1 cellular context compared by ENCODE assay signal in genomic region chr10:13102002-13102794, GRCh38.
TF ChIP-seq lines count a peak whose summit lies in the region.

No MANE protein-coding gene starts in this region.

TF ChIP-seq in HepG2, 621 proteins besides CTCF, POLR2A, EP300 and RAD21 (continued from another document and continues in another):
- TF ChIP-seq CERS6 (CRISPR knock-in tag; IDR thresholded peaks at IDR 0.05) (no peak), ZFP82 (CRISPR knock-in tag; IDR thresholded peaks at IDR 0.05; ENCODE audit: borderline replicate concordance) (no peak), KLF12 (CRISPR knock-in tag; IDR thresholded peaks at IDR 0.05; ENCODE audit: borderline replicate concordance) (no peak), SNAPC4 (CRISPR knock-in tag; IDR thresholded peaks at IDR 0.05) (no peak), NFYB (CRISPR knock-in tag; IDR thresholded peaks at IDR 0.05) (peak; percentile 53; the same call in 1 of the 2 replicates), ZBTB21 (CRISPR knock-in tag; IDR thresholded peaks at IDR 0.05) (peak; percentile 77; the same call in 1 of the 2 replicates), BATF2 (CRISPR knock-in tag; IDR thresholded peaks at IDR 0.05) (no peak), ZFYVE20 (CRISPR knock-in tag; IDR thresholded peaks at IDR 0.05; ENCODE audit: borderline replicate concordance, low read depth) (no peak), E2F5 (CRISPR knock-in tag; conservative IDR thresholded peaks at IDR 0.05) (no peak), ZBTB33 (CRISPR knock-in tag; IDR thresholded peaks at IDR 0.05) (no peak), HNRNPUL1 (IDR thresholded peaks at IDR 0.05; ENCODE audit: low read depth, low read length) (no peak), SRF (IDR thresholded peaks at IDR 0.05; ENCODE audit: low read depth, low read length) (no peak), ZNF180 (CRISPR knock-in tag; IDR thresholded peaks at IDR 0.05; ENCODE audit: borderline replicate concordance, low read depth) (no peak), ZNF280D (CRISPR knock-in tag; IDR thresholded peaks at IDR 0.05) (no peak), ZNF124 (CRISPR knock-in tag; IDR thresholded peaks at IDR 0.05) (no peak), RORA (CRISPR knock-in tag; IDR thresholded peaks at IDR 0.05) (no peak), KLF16 (CRISPR knock-in tag; IDR thresholded peaks at IDR 0.05) (0 out of 4 replicates have a peak, but pooled peaks of 1 of the 2 experiments have one; percentile 39), SALL1 (CRISPR knock-in tag; IDR thresholded peaks at IDR 0.05) (peak; percentile 91), ZKSCAN5 (CRISPR knock-in tag; IDR thresholded peaks at IDR 0.05) (no peak), ZNF724P (CRISPR knock-in tag; IDR thresholded peaks at IDR 0.05; ENCODE audit: borderline replicate concordance) (no peak), ZNF674 (CRISPR knock-in tag; IDR thresholded peaks at IDR 0.05; ENCODE audit: low read depth) (no peak), HOXA5 (CRISPR knock-in tag; IDR thresholded peaks at IDR 0.05) (no peak), IKZF1 (IDR thresholded peaks at IDR 0.05) (no peak), GATAD1 (CRISPR knock-in tag; IDR thresholded peaks at IDR 0.05) (0 out of 2 replicates have a peak, but pooled peaks have one; percentile 20), ZNF687 (CRISPR knock-in tag; IDR thresholded peaks at IDR 0.05) (peak; percentile 49), NR1H2 (CRISPR knock-in tag; IDR thresholded peaks at IDR 0.05; ENCODE audit: borderline replicate concordance, low read depth) (no peak), ZBTB49 (CRISPR knock-in tag; IDR thresholded peaks at IDR 0.05; ENCODE audit: borderline replicate concordance) (no peak), SP4 (CRISPR knock-in tag; IDR thresholded peaks at IDR 0.05) (no peak), NR3C1 (CRISPR knock-in tag; IDR thresholded peaks at IDR 0.05) (no peak), SIN3A (IDR thresholded peaks at IDR 0.05; ENCODE audit: borderline replicate concordance, low read depth, low read length) (0 out of 2 replicates have a peak, but pooled peaks have one; percentile 47), PLSCR1 (CRISPR knock-in tag; IDR thresholded peaks at IDR 0.05; ENCODE audit: borderline replicate concordance) (no peak), NFE2L2 (IDR thresholded peaks at IDR 0.05; ENCODE audit: low read length) (no peak), KDM6A (CRISPR knock-in tag; IDR thresholded peaks at IDR 0.05; ENCODE audit: low read depth) (no peak), HDAC1 (CRISPR knock-in tag; IDR thresholded peaks at IDR 0.05) (peak; percentile 33; the same call in 1 of the 2 replicates), ZNF362 (CRISPR knock-in tag; IDR thresholded peaks at IDR 0.05; ENCODE audit: borderline replicate concordance) (no peak), NKX3-1 (CRISPR knock-in tag; IDR thresholded peaks at IDR 0.05) (no peak), SMAD9 (CRISPR knock-in tag; IDR thresholded peaks at IDR 0.05) (no peak), SAFB2 (CRISPR knock-in tag; IDR thresholded peaks at IDR 0.05; ENCODE audit: borderline replicate concordance, low read depth) (no peak), CHD4 (IDR thresholded peaks at IDR 0.05; ENCODE audit: borderline replicate concordance, low read length) (no peak), ARNT2 (CRISPR knock-in tag; IDR thresholded peaks at IDR 0.05; ENCODE audit: low read depth) (no peak), RXRA (CRISPR knock-in tag; IDR thresholded peaks at IDR 0.05) (peak; percentile 44; the same call in 1 of the 2 replicates)
